9 cellular contexts compared by ENCODE assay signal in genomic region chr1:29703596-29703995, GRCh38.
DNase-seq lines count a peak whose midpoint lies in the region; ATAC-seq, FAIRE-seq and TF ChIP-seq lines count a peak whose summit lies in the region.
"Had no signal": no experiment of that assay in that cellular context is flagged by ENCODE, and none has a peak within 500 bp of the region (broad histone marks: within the 10 kb centered on the region; RNA-seq: fewer than 3 reads in every experiment).

No MANE protein-coding gene starts in this region.

- H3K4me3 ChIP-seq in GM06990 (replicated peaks; ENCODE audit: low read depth, low read length) (no peak overlapping the region), Loucy (ENCODE audit: low read length, poor library complexity, severe bottlenecking) (no peak overlapping the region), adrenal gland (no peak overlapping the region), uterus (no peak overlapping the region)

- 18 to 23% (median 21%) methylated on average over 5 to 7 of the region's 7 CpGs for WGBS in adrenal gland, 4 donors

- H3K4me1 ChIP-seq in Loucy (ENCODE audit: insufficient read depth, low read length, poor library complexity, severe bottlenecking) (no peaks in the 10 kb centered on the region), adrenal gland (replicated peaks in 1 of 2) (peaks cover 0 to 3% of the 10 kb centered on the region in 2 donors), uterus (no peaks in the 10 kb centered on the region)

- no peak for DNase-seq in GM06990 (ENCODE audit: extremely low read depth, insufficient read length)
- DNase-seq in adrenal gland, result peak in 6 of 7 donors; percentile 26 to 70 (median 35)
- peak; percentile 82 for DNase-seq in iPS-NIHi11 (ENCODE audit: low spot score)
- DNase-seq in uterus, result no peak
- no peak for DNase-seq in GM12892 (ENCODE audit: insufficient read length)
- DNase-seq in stimulated activated naive B cell treated with anti-CD40 and anti-IgM and Interleukin-4, amounts not matched to agents 10 μg/mL and 1 μg/mL and 100 μg/mL, for 72 hours, result no peak
- DNase-seq in amniotic stem cell (lab: John Stamatoyannopoulos, UW), result no peak

- no peak overlapping the region for H3K4me3 Mint-ChIP-seq in stimulated activated naive B cell treated with anti-CD40 and anti-IgM and Interleukin-4, amounts not matched to agents 10 μg/mL and 1 μg/mL and 100 μg/mL, for 72 hours

- H2AFZ ChIP-seq in Loucy (ENCODE audit: low read length), result no peak overlapping the region

- no peaks in the 10 kb centered on the region for H3F3A ChIP-seq in Loucy (ENCODE audit: low read depth)

- no peak for ATAC-seq in stimulated activated naive B cell treated with anti-CD40 and anti-IgM and Interleukin-4, amounts not matched to agents 10 μg/mL and 1 μg/mL and 100 μg/mL, for 72 hours (replicated peaks)

- no peak overlapping the region for H3K4me2 ChIP-seq in Loucy (ENCODE audit: low read depth, low read length, poor library complexity, severe bottlenecking)

- H3K9me3 Mint-ChIP-seq in stimulated activated naive B cell treated with anti-CD40 and anti-IgM and Interleukin-4, amounts not matched to agents 10 μg/mL and 1 μg/mL and 100 μg/mL, for 72 hours, result no peaks in the 10 kb centered on the region

- intact Hi-C loops in adrenal gland (cut with DNase I), result no loop called here
- intact Hi-C loops in uterus (cut with DNase I; ENCODE audit: low total_unique reads), result no loop called here

- no peaks in the 10 kb centered on the region for H4K20me1 ChIP-seq in Loucy (ENCODE audit: insufficient read depth, low read length, poor library complexity, severe bottlenecking)

- H3K9me3 ChIP-seq in Loucy (ENCODE audit: insufficient read depth, low read depth, low read length), result no peaks in the 10 kb centered on the region
- H3K9me3 ChIP-seq in adrenal gland (replicated peaks in 1 of 3), result no peaks in the 10 kb centered on the region
- no peaks in the 10 kb centered on the region for H3K9me3 ChIP-seq in uterus
- H3K9me3 ChIP-seq: neutrophil had no signal

- H3K27me3 Mint-ChIP-seq in stimulated activated naive B cell treated with anti-CD40 and anti-IgM and Interleukin-4, amounts not matched to agents 10 μg/mL and 1 μg/mL and 100 μg/mL, for 72 hours, result peaks cover 57 to 59% of the 10 kb centered on the region in 2 donors

- no peak overlapping the region for H3K9ac ChIP-seq in Loucy (ENCODE audit: low read depth, low read length, poor library complexity, severe bottlenecking)

- peaks cover 4% of the 10 kb centered on the region for H3K27me3 ChIP-seq in GM06990 (replicated peaks; ENCODE audit: control insufficient read depth, insufficient read depth, low read length)
- H3K27me3 ChIP-seq in Loucy (ENCODE audit: insufficient read depth, low read length, poor library complexity, severe bottlenecking), result no peaks in the 10 kb centered on the region
- peaks cover 9% of the 10 kb centered on the region for H3K27me3 ChIP-seq in adrenal gland
- no peaks in the 10 kb centered on the region for H3K27me3 ChIP-seq in uterus

- H3K27ac ChIP-seq in adrenal gland (no peak overlapping the region), uterus (no peak overlapping the region)
- H3K27ac ChIP-seq: neutrophil had no signal

- no peaks in the 10 kb centered on the region for H3K36me3 Mint-ChIP-seq in stimulated activated naive B cell treated with anti-CD40 and anti-IgM and Interleukin-4, amounts not matched to agents 10 μg/mL and 1 μg/mL and 100 μg/mL, for 72 hours

- TF ChIP-seq CTCF in GM06990 (IDR thresholded peaks at IDR 0.05; ENCODE audit: insufficient read depth, low read length, poor library complexity, severe bottlenecking) (peak; percentile 75), Loucy (conservative IDR thresholded peaks at IDR 0.05; ENCODE audit: low read length) (peak; percentile 50), adrenal gland (IDR thresholded peaks at IDR 0.05) (peak; percentile 46 to 74 (median 68)), uterus (IDR thresholded peaks at IDR 0.05) (peak; percentile 44 to 59 (median 48))

- H3K36me3 ChIP-seq in GM06990 (ENCODE audit: control insufficient read depth, insufficient read depth, low read length) (no peaks in the 10 kb centered on the region), Loucy (ENCODE audit: insufficient read depth, low read length) (no peaks in the 10 kb centered on the region), adrenal gland (replicated peaks in 1 of 2) (no peaks in the 10 kb centered on the region), uterus (no peaks in the 10 kb centered on the region)
- H3K36me3 ChIP-seq: neutrophil had no signal

- no peak for FAIRE-seq in GM12892 (lab: Jason Lieb, UNC)

- no peak overlapping the region for H3K27ac Mint-ChIP-seq in stimulated activated naive B cell treated with anti-CD40 and anti-IgM and Interleukin-4, amounts not matched to agents 10 μg/mL and 1 μg/mL and 100 μg/mL, for 72 hours

- H3K79me2 ChIP-seq in Loucy (ENCODE audit: insufficient read depth, low read length), result no peaks in the 10 kb centered on the region

- TF ChIP-seq POLR2A in adrenal gland (IDR thresholded peaks at IDR 0.05) (no peak), uterus (IDR thresholded peaks at IDR 0.05) (no peak), GM12892 (IDR thresholded peaks at IDR 0.05; ENCODE audit: low read depth, low read length) (no peak)

- no peaks in the 10 kb centered on the region for H3K9me2 ChIP-seq in Loucy (replicated peaks; ENCODE audit: low read depth, low read length)

- H3K4me1 Mint-ChIP-seq in stimulated activated naive B cell treated with anti-CD40 and anti-IgM and Interleukin-4, amounts not matched to agents 10 μg/mL and 1 μg/mL and 100 μg/mL, for 72 hours, result peaks cover 2 to 9% of the 10 kb centered on the region in 2 donors

Comparison
In these comparisons a context has a peak if more than half of its experiments do, and no peak if none do; other contexts are left out.
1. DNase-seq: peak in adrenal gland (6 of 7) and iPS-NIHi11 (single experiment); none in GM06990 (single experiment), uterus (0 of 2), GM12892 (single experiment), stimulated activated naive B cell treated with anti-CD40 and anti-IgM and Interleukin-4, amounts not matched to agents 10 μg/mL and 1 μg/mL and 100 μg/mL, for 72 hours (single experiment) and amniotic stem cell (single experiment).
2. Peak in every context shown above with its lines, with median percentiles within 50 percentile points of each other: CTCF ChIP-seq.